In genomic region chr12:30023186-30023585, GRCh38 we compare ENCODE assay signal across 18 cellular contexts.
A peak's percentile ranks its signal among the peaks of the same experiment; 100 is the strongest.
DNase-seq lines count a peak whose midpoint lies in the region; ATAC-seq and TF ChIP-seq lines count a peak whose summit lies in the region.
"Had no signal": no experiment of that assay in that cellular context is flagged by ENCODE, and none has a peak within 500 bp of the region (broad histone marks: within the 10 kb centered on the region; RNA-seq: fewer than 3 reads in every experiment).

No MANE protein-coding gene starts in this region.

- no peak for TF ChIP-seq RAD21 in IMR-90 (IDR thresholded peaks at IDR 0.05; ENCODE audit: low read length)

- H3K4me3 Mint-ChIP-seq in GM23338, result no peak overlapping the region
- H3K4me3 Mint-ChIP-seq: B cell; CD4-positive, CD25-positive, alpha-beta regulatory T cell; CD8-positive, alpha-beta T cell had no signal

- CTCF ChIA-PET in IMR-90 (lab: Yijun Ruan, JAX), result interaction anchor here (1.2 kb wide), 1 partner anchor 25 kb away, joined by 4 read pairs; no protein-coding TSS in a partner anchor

- no peaks in the 10 kb centered on the region for H3F3A ChIP-seq in GM23338 (replicated peaks; ENCODE audit: low read depth)

- intact Hi-C loops in IMR-90 (cut with micrococcal nuclease), result loop anchor here (10.0 kb wide), 1 partner anchor 782 kb away; no protein-coding TSS in a partner anchor

- H3K36me3 ChIP-seq in IMR-90 (ENCODE audit: control insufficient read depth, insufficient read depth, low read length) (no peaks in the 10 kb centered on the region), fibroblast of lung (ENCODE audit: control insufficient read depth, insufficient read depth, low read length) (no peaks in the 10 kb centered on the region), GM23338 (ENCODE audit: insufficient read depth) (no peaks in the 10 kb centered on the region; the same call in 1 of the 2 replicates)
- H3K36me3 ChIP-seq: BLaER1 had no signal

- no peak overlapping the region for H4K91ac ChIP-seq in IMR-90 (ENCODE audit: insufficient read depth, low read depth, low read length)

- H2BK120ac ChIP-seq in IMR-90 (ENCODE audit: low read depth, low read length), result no peak overlapping the region

- H3K9ac ChIP-seq in IMR-90 (ENCODE audit: low read depth, low read length) (no peak overlapping the region), fibroblast of lung (ENCODE audit: insufficient read depth, low read length) (no peak overlapping the region)
- H3K9ac ChIP-seq: BLaER1 had no signal

- no peak overlapping the region for H2AFZ ChIP-seq in IMR-90 (replicated peaks; ENCODE audit: low read length, poor library complexity)
- no peak overlapping the region for H2AFZ ChIP-seq in fibroblast of lung (ENCODE audit: low read length)
- no peak overlapping the region for H2AFZ ChIP-seq in GM23338

- WGBS in IMR-90 (ENCODE audit: extremely low coverage in 2 of 2, insufficient read length in 1 of 2), 2 experiments, result no CpG with 5 or more reads among the region's 2 CpGs

- DNase-seq in Caki2 (ENCODE audit: low read depth), result peak; percentile 8
- DNase-seq in IMR-90, result peak; percentile 19
- DNase-seq in fibroblast of lung (ENCODE audit: low read depth in 2 of 2), result peak; percentile 15 to 73
- peak; percentile 19 for DNase-seq in left kidney (ENCODE audit: low read depth, low spot score)
- no peak for DNase-seq in ureter (ENCODE audit: low spot score)
- DNase-seq in GM23338 (ENCODE audit: low spot score), result no peak
- DNase-seq: Caco-2; CD4-positive, CD25-positive, alpha-beta regulatory T cell; CD8-positive, alpha-beta T cell; DMS 273 treated with DMSO at 0.1 percent for 48 hours; DMS79 treated with DMSO at 0.1 percent for 48 hours; H7; HCEC 1CT had no signal

- no peak overlapping the region for H3K27ac Mint-ChIP-seq in GM23338
- H3K27ac Mint-ChIP-seq: B cell; CD4-positive, CD25-positive, alpha-beta regulatory T cell; CD8-positive, alpha-beta T cell had no signal

- no peak overlapping the region for H3K14ac ChIP-seq in IMR-90 (replicated peaks; ENCODE audit: low read depth, low read length)

- no peak overlapping the region for H2AK9ac ChIP-seq in IMR-90 (replicated peaks; ENCODE audit: low read depth, low read length, poor library complexity)

- peaks cover 23% of the 10 kb centered on the region for H3K9me3 Mint-ChIP-seq in GM23338
- H3K9me3 Mint-ChIP-seq: CD8-positive, alpha-beta T cell had no signal

- in situ Hi-C loops in Caki2 (cut with HindIII; ENCODE audit: low pct_unique_long_range_greater_than_20kb, low sequenced_read_pairs), result no loop called here
- in situ Hi-C loops in IMR-90 (cut with MboI; ENCODE audit: low sequenced_read_pairs), result no loop called here

- no peak overlapping the region for H3K27ac ChIP-seq in IMR-90 (ENCODE audit: insufficient read depth, low read length)
- no peak overlapping the region for H3K27ac ChIP-seq in fibroblast of lung (ENCODE audit: insufficient read depth, low read length)
- H3K27ac ChIP-seq in GM23338 (ENCODE audit: low read depth), result no peak overlapping the region
- H3K27ac ChIP-seq: BLaER1, C4-2B had no signal

- no peak overlapping the region for H3K23ac ChIP-seq in IMR-90 (ENCODE audit: low read depth, low read length)

- peaks cover 2% of the 10 kb centered on the region for H3K27me3 Mint-ChIP-seq in GM23338 (ENCODE audit: insufficient read depth, low read depth, poor library complexity)
- H3K27me3 Mint-ChIP-seq: B cell; CD4-positive, CD25-positive, alpha-beta regulatory T cell had no signal

- H3K4me3 ChIP-seq in IMR-90 (ENCODE audit: insufficient read depth, low read depth, low read length), result no peak overlapping the region
- H3K4me3 ChIP-seq in fibroblast of lung (replicated peaks in 1 of 4; ENCODE audit: control extremely low read depth in 1 of 4, insufficient read depth in 1 of 4, low read depth in 3 of 4, low read length in 4 of 4), result no peak overlapping the region
- no peak overlapping the region for H3K4me3 ChIP-seq in GM23338
- H3K4me3 ChIP-seq: BLaER1 had no signal

- TF ChIP-seq CTCF in IMR-90 (conservative IDR thresholded peaks at IDR 0.05; ENCODE audit: low read depth, low read length) (no peak), fibroblast of lung (conservative IDR thresholded peaks at IDR 0.05 in 1 of 2, IDR thresholded peaks at IDR 0.05 in 1 of 2; ENCODE audit: low read depth in 1 of 2, low read length in 2 of 2) (no peak), GM23338 (conservative IDR thresholded peaks at IDR 0.05; ENCODE audit: low read depth in 2 of 2) (no peak)

- H3K36me3 Mint-ChIP-seq in GM23338 (ENCODE audit: low read depth), result peaks cover 20% of the 10 kb centered on the region
- H3K36me3 Mint-ChIP-seq: CD4-positive, CD25-positive, alpha-beta regulatory T cell; CD8-positive, alpha-beta T cell had no signal

- dilution Hi-C loops in IMR-90 (cut with HindIII; ENCODE audit: low sequenced_read_pairs, unreplicated experiment), result no loop called here

- no peak overlapping the region for H2BK5ac ChIP-seq in IMR-90 (ENCODE audit: low read depth, low read length, poor library complexity, severe bottlenecking)

- peaks cover 6% of the 10 kb centered on the region; the same call in 2 of the 3 replicates for H3K4me1 Mint-ChIP-seq in GM23338
- H3K4me1 Mint-ChIP-seq: B cell; CD4-positive, CD25-positive, alpha-beta regulatory T cell had no signal

- no peak overlapping the region for H4K5ac ChIP-seq in IMR-90 (ENCODE audit: low read depth, low read length)

- H3K4me2 ChIP-seq in IMR-90 (ENCODE audit: low read depth, low read length), result no peak overlapping the region
- no peak overlapping the region for H3K4me2 ChIP-seq in fibroblast of lung (ENCODE audit: extremely low read depth, insufficient read depth, low read length)
- no peak overlapping the region for H3K4me2 ChIP-seq in GM23338
- H3K4me2 ChIP-seq: BLaER1 had no signal

- H2BK15ac ChIP-seq in IMR-90 (ENCODE audit: low read depth, low read length), result no peak overlapping the region

- POLR2A ChIA-PET in IMR-90 (lab: Charles Lee; ENCODE audit: unreplicated experiment), result no interaction called here

- no peak for ATAC-seq in IMR-90 (ENCODE audit: low read depth)
- ATAC-seq in GM19455 (IDR thresholded peaks at IDR 0.05; ENCODE audit: unreplicated experiment), result no peak
- no peak for ATAC-seq in GM19035 (IDR thresholded peaks at IDR 0.05; ENCODE audit: unreplicated experiment)
- ATAC-seq in GM23338, result no peak
- ATAC-seq: CD8-positive, alpha-beta T cell had no signal

- peaks cover 12% of the 10 kb centered on the region for H3K9me2 ChIP-seq in GM23338 (ENCODE audit: insufficient read depth)

- H3K18ac ChIP-seq in IMR-90 (ENCODE audit: low read depth, low read length), result no peak overlapping the region

- no peaks in the 10 kb centered on the region for H3K79me1 ChIP-seq in IMR-90 (ENCODE audit: low read depth in 1 of 2, low read length in 2 of 2)

- BruUV-seq in IMR-90 (replicated peaks; lab: Mats Ljungman, UMichigan), result no TSS peak

- H3K9me3 ChIP-seq in IMR-90 (ENCODE audit: control insufficient read depth, insufficient read depth, low read length) (no peaks in the 10 kb centered on the region), fibroblast of lung (ENCODE audit: control insufficient read depth, insufficient read depth, low read depth, low read length) (no peaks in the 10 kb centered on the region)

- H3K9me1 ChIP-seq in IMR-90 (ENCODE audit: insufficient read depth, low read length), result no peaks in the 10 kb centered on the region

- no peaks in the 10 kb centered on the region for H3K79me2 ChIP-seq in fibroblast of lung (ENCODE audit: control insufficient read depth, insufficient read depth, low read length)
- no peaks in the 10 kb centered on the region for H3K79me2 ChIP-seq in GM23338 (replicated peaks; ENCODE audit: insufficient read depth)

- no peak overlapping the region for H3K56ac ChIP-seq in IMR-90 (ENCODE audit: extremely low read depth, insufficient read depth, low read length)

- H2BK20ac ChIP-seq in IMR-90 (ENCODE audit: low read depth, low read length), result no peak overlapping the region

- H3K27me3 ChIP-seq in IMR-90 (ENCODE audit: control insufficient read depth, insufficient read depth, low read length) (no peaks in the 10 kb centered on the region), fibroblast of lung (ENCODE audit: control insufficient read depth, insufficient read depth, low read length) (no peaks in the 10 kb centered on the region), GM23338 (ENCODE audit: insufficient read depth) (no peaks in the 10 kb centered on the region)
- H3K27me3 ChIP-seq: BLaER1 had no signal

- no peak overlapping the region for H3K4ac ChIP-seq in IMR-90 (ENCODE audit: low read depth, low read length)

- H4K8ac ChIP-seq in IMR-90 (ENCODE audit: low read depth in 2 of 2, low read length in 2 of 2), result no peak overlapping the region

- no peak overlapping the region for H2AK5ac ChIP-seq in IMR-90 (ENCODE audit: low read depth, low read length)

- TF ChIP-seq POLR2A in IMR-90 (IDR thresholded peaks at IDR 0.05; ENCODE audit: low read depth, low read length), result no peak

- no peaks in the 10 kb centered on the region for H4K20me1 ChIP-seq in IMR-90 (ENCODE audit: insufficient read depth, low read length)
- no peaks in the 10 kb centered on the region for H4K20me1 ChIP-seq in fibroblast of lung (ENCODE audit: control insufficient read depth, extremely low read depth, insufficient read depth, low read length)
- H4K20me1 ChIP-seq in GM23338 (replicated peaks; ENCODE audit: insufficient read depth), result no peaks in the 10 kb centered on the region
- H4K20me1 ChIP-seq: BLaER1 had no signal

- H3K4me1 ChIP-seq in IMR-90 (ENCODE audit: control insufficient read depth, insufficient read depth, low read length) (peaks cover 6% of the 10 kb centered on the region), fibroblast of lung (ENCODE audit: control insufficient read depth, extremely low read depth, insufficient read depth, low read length) (no peaks in the 10 kb centered on the region), GM23338 (ENCODE audit: insufficient read depth) (no peaks in the 10 kb centered on the region)
- H3K4me1 ChIP-seq: BLaER1, Caco-2 had no signal

TF ChIP-seq in IMR-90, 13 proteins besides CTCF, POLR2A, EP300 and RAD21 (continues in another document):
- TF ChIP-seq CEBPB (IDR thresholded peaks at IDR 0.05; ENCODE audit: low read depth, low read length) (no peak), MAZ (IDR thresholded peaks at IDR 0.05; ENCODE audit: borderline replicate concordance, low read depth, low read length) (no peak), RFX5 (IDR thresholded peaks at IDR 0.05; ENCODE audit: low read depth, low read length) (no peak), MXI1 (IDR thresholded peaks at IDR 0.05; ENCODE audit: borderline replicate concordance, low read depth, low read length) (no peak), NFE2L2 (IDR thresholded peaks at IDR 0.05; ENCODE audit: low read depth, low read length) (no peak), MAFK (IDR thresholded peaks at IDR 0.05; ENCODE audit: low read depth, low read length) (no peak)

TF ChIP-seq in GM23338, 12 proteins besides CTCF, POLR2A, EP300 and RAD21 (continues in another document):
- no peak for TF ChIP-seq NANOG (IDR thresholded peaks at IDR 0.05; ENCODE audit: borderline replicate concordance)
- TF ChIP-seq ZNF331 (CRISPR knock-in tag; IDR thresholded peaks at IDR 0.05; ENCODE audit: low read depth), result no peak
- no peak for TF ChIP-seq JUNB (IDR thresholded peaks at IDR 0.05; ENCODE audit: unreplicated experiment)

Comparison
In these comparisons a context has a peak if more than half of its experiments do, and no peak if none do; other contexts are left out.
1. DNase-seq: peak in Caki2 (single experiment), IMR-90 (single experiment), fibroblast of lung (2 of 2) and left kidney (single experiment); none in ureter (single experiment) and GM23338 (single experiment).